ENCODE assay signal across 1 cellular context in genomic region chr5:142295084-142295758, GRCh38.
TF ChIP-seq lines count a peak whose summit lies in the region.

No MANE protein-coding gene starts in this region.

TF ChIP-seq in K562, 482 proteins besides CTCF, POLR2A, EP300 and RAD21:
- TF ChIP-seq, protein P1, sequence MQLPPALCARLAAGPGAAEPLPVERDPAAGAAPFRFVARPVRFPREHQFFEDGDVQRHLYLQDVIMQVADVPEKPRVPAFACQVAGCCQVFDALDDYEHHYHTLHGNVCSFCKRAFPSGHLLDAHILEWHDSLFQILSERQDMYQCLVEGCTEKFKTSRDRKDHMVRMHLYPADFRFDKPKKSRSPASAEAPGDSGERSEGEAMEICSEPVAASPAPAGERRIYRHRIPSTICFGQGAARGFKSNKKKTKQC (CRISPR knock-in tag; IDR thresholded peaks at IDR 0.05): no peak
- no peak for TF ChIP-seq ZNF696 (CRISPR knock-in tag; conservative IDR thresholded peaks at IDR 0.05)
- no peak for TF ChIP-seq ZBED1 (IDR thresholded peaks at IDR 0.05)
- no peak for TF ChIP-seq PRPF4 (IDR thresholded peaks at IDR 0.05; ENCODE audit: insufficient read depth, low read depth, low read length, poor library complexity, severe bottlenecking)
- no peak for TF ChIP-seq RFX7 (CRISPR knock-in tag; IDR thresholded peaks at IDR 0.05)
- TF ChIP-seq, protein P2, sequence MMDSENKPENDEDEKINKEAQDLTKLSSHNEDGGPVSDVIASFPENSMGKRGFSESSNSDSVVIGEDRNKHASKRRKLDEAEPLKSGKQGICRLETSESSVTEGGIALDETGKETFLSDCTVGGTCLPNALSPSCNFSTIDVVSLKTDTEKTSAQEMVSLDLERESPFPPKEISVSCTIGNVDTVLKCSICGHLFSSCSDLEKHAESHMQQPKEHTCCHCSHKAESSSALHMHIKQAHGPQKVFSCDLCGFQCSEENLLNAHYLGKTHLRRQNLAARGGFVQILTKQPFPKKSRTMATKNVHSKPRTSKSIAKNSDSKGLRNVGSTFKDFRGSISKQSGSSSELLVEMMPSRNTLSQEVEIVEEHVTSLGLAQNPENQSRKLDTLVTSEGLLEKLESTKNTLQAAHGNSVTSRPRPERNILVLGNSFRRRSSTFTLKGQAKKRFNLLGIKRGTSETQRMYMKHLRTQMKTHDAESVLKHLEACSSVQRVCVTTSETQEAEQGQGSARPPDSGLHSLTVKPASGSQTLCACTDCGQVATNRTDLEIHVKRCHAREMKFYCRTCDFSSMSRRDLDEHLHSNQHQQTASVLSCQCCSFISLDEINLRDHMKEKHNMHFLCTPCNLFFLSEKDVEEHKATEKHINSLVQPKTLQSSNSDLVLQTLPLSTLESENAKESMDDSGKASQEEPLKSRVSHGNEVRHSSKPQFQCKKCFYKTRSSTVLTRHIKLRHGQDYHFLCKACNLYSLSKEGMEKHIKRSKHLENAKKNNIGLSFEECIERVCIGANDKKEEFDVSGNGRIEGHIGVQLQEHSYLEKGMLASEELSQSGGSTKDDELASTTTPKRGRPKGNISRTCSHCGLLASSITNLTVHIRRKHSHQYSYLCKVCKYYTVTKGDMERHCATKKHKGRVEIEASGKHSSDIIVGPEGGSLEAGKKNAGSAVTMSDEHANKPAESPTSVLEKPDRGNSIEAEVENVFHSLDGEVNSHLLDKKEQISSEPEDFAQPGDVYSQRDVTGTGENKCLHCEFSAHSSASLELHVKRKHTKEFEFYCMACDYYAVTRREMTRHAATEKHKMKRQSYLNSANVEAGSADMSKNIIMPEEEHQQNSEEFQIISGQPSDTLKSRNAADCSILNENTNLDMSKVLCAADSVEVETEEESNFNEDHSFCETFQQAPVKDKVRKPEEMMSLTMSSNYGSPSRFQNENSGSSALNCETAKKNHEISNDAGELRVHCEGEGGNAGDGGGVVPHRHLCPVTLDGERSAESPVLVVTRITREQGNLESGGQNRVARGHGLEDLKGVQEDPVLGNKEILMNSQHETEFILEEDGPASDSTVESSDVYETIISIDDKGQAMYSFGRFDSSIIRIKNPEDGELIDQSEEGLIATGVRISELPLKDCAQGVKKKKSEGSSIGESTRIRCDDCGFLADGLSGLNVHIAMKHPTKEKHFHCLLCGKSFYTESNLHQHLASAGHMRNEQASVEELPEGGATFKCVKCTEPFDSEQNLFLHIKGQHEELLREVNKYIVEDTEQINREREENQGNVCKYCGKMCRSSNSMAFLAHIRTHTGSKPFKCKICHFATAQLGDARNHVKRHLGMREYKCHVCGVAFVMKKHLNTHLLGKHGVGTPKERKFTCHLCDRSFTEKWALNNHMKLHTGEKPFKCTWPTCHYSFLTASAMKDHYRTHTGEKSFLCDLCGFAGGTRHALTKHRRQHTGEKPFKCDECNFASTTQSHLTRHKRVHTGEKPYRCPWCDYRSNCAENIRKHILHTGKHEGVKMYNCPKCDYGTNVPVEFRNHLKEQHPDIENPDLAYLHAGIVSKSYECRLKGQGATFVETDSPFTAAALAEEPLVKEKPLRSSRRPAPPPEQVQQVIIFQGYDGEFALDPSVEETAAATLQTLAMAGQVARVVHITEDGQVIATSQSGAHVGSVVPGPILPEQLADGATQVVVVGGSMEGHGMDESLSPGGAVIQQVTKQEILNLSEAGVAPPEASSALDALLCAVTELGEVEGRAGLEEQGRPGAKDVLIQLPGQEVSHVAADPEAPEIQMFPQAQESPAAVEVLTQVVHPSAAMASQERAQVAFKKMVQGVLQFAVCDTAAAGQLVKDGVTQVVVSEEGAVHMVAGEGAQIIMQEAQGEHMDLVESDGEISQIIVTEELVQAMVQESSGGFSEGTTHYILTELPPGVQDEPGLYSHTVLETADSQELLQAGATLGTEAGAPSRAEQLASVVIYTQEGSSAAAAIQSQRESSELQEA (IDR thresholded peaks at IDR 0.05; ENCODE audit: low read depth): no peak
- no peak for TF ChIP-seq C11orf30 (IDR thresholded peaks at IDR 0.05; ENCODE audit: low read depth)
- no peak for TF ChIP-seq NR4A1 (CRISPR knock-in tag; IDR thresholded peaks at IDR 0.05)
- TF ChIP-seq NR4A1 (tag; IDR thresholded peaks at IDR 0.05): no peak
- no peak for TF ChIP-seq BCLAF1 (IDR thresholded peaks at IDR 0.05; ENCODE audit: borderline replicate concordance in 1 of 2, control insufficient read depth in 1 of 2, low read depth in 2 of 2, low read length in 1 of 2)
